ENCODE assay signal across 9 cellular contexts in genomic region chr10:72563327-72563932, GRCh38.
DNase-seq lines count a peak whose midpoint lies in the region; ATAC-seq and TF ChIP-seq lines count a peak whose summit lies in the region.
"Had no signal": no experiment of that assay in that cellular context is flagged by ENCODE, and none has a peak within 500 bp of the region (broad histone marks: within the 10 kb centered on the region; RNA-seq: fewer than 3 reads in every experiment).

No MANE protein-coding gene starts in this region.

- peaks cover 6% of the 10 kb centered on the region for H3K4me1 ChIP-seq in CD4-positive, alpha-beta memory T cell (ENCODE audit: insufficient read depth, low read length)

- peak overlapping the region in 4 of 8 donors; percentile 11 to 46 (median 24) for H3K4me3 Mint-ChIP-seq in CD4-positive, alpha-beta memory T cell
- no peak overlapping the region for H3K4me3 Mint-ChIP-seq in activated naive CD4-positive, alpha-beta T cell treated with anti-CD3 and anti-CD28 coated beads for 36 hours

- peaks cover 7 to 10% (median 9%) of the 10 kb centered on the region in 4 donors for H3K4me1 Mint-ChIP-seq in CD4-positive, alpha-beta memory T cell
- peaks cover 40% of the 10 kb centered on the region for H3K4me1 Mint-ChIP-seq in activated naive CD4-positive, alpha-beta T cell treated with anti-CD3 and anti-CD28 coated beads for 36 hours (ENCODE audit: low read depth)

- TF ChIP-seq CTCF in WERI-Rb-1 (IDR thresholded peaks at IDR 0.05; ENCODE audit: low read depth, low read length): no peak

- intact Hi-C loops in CD4-positive, alpha-beta memory T cell (cut with micrococcal nuclease): no loop called here
- intact Hi-C loops in activated naive CD4-positive, alpha-beta T cell treated with anti-CD3 and anti-CD28 coated beads for 36 hours (cut with micrococcal nuclease): loop anchor here (1.0 to 5.0 kb wide), 6 partner anchors 53 to 689 kb away; partner anchors contain the start of genes MCU, MICU1 and MRPS16

- H3K27ac Mint-ChIP-seq in CD4-positive, alpha-beta memory T cell: peak overlapping the region in 4 of 7 donors; percentile 32 to 80 (median 53)
- H3K27ac Mint-ChIP-seq in activated naive CD4-positive, alpha-beta T cell treated with anti-CD3 and anti-CD28 coated beads for 36 hours: peak overlapping the region; percentile 83

- ATAC-seq in GM19452 (IDR thresholded peaks at IDR 0.05; ENCODE audit: unreplicated experiment) (peak; percentile 50), HG03432 (IDR thresholded peaks at IDR 0.05; ENCODE audit: unreplicated experiment) (peak; percentile 77), HG02938 (IDR thresholded peaks at IDR 0.05; ENCODE audit: unreplicated experiment) (no peak), HG03139 (IDR thresholded peaks at IDR 0.05; ENCODE audit: unreplicated experiment) (no peak)

- H3K4me3 ChIP-seq in CD4-positive, alpha-beta memory T cell (ENCODE audit: low read length in 2 of 2): no peak overlapping the region
- no peak overlapping the region for H3K4me3 ChIP-seq in WERI-Rb-1 (ENCODE audit: low read depth, low read length)

- CTCF ChIA-PET in CD4-positive, alpha-beta memory T cell (lab: Charles Lee; ENCODE audit: partially characterized antibody): no interaction called here
- CTCF ChIA-PET in activated naive CD4-positive, alpha-beta T cell treated with anti-CD3 and anti-CD28 coated beads for 36 hours (lab: Charles Lee): interaction anchor here (0.6 kb wide), 1 partner anchor 234 kb away, joined by 3 read pairs; no protein-coding TSS in a partner anchor

- H3K9me3 ChIP-seq in CD4-positive, alpha-beta memory T cell (ENCODE audit: control insufficient read depth in 1 of 2, low read length in 2 of 2): no peaks in the 10 kb centered on the region
- H3K9me3 ChIP-seq in WERI-Rb-1 (ENCODE audit: severe bottlenecking): no peaks in the 10 kb centered on the region

- peaks cover 16% of the 10 kb centered on the region for H3K36me3 ChIP-seq in CD4-positive, alpha-beta memory T cell (ENCODE audit: insufficient read depth, low read length)
- peaks cover 21% of the 10 kb centered on the region for H3K36me3 ChIP-seq in WERI-Rb-1

- no peak for DNase-seq in CD4-positive, alpha-beta memory T cell
- peak; percentile 58 for DNase-seq in activated naive CD4-positive, alpha-beta T cell treated with anti-CD3 and anti-CD28 coated beads for 36 hours
- no peak for DNase-seq in WERI-Rb-1
- no peak for DNase-seq in dedifferentiated amniotic fluid mesenchymal stem cell (ENCODE audit: extremely low spot score)
- DNase-seq: NCI-H526 treated with DMSO at 0.1 percent for 48 hours had no signal

- peaks cover 54 to 59% of the 10 kb centered on the region in 2 donors for H3K36me3 Mint-ChIP-seq in CD4-positive, alpha-beta memory T cell
- peaks cover 42% of the 10 kb centered on the region for H3K36me3 Mint-ChIP-seq in activated naive CD4-positive, alpha-beta T cell treated with anti-CD3 and anti-CD28 coated beads for 36 hours (ENCODE audit: low read depth)

- POLR2A ChIA-PET in CD4-positive, alpha-beta memory T cell (lab: Charles Lee; ENCODE audit: partially characterized antibody): no interaction called here

- no peaks in the 10 kb centered on the region for H3K27me3 Mint-ChIP-seq in CD4-positive, alpha-beta memory T cell
- H3K27me3 Mint-ChIP-seq in activated naive CD4-positive, alpha-beta T cell treated with anti-CD3 and anti-CD28 coated beads for 36 hours (ENCODE audit: low read depth): no peaks in the 10 kb centered on the region

- no peaks in the 10 kb centered on the region for H3K9me3 Mint-ChIP-seq in CD4-positive, alpha-beta memory T cell
- peaks cover 3% of the 10 kb centered on the region for H3K9me3 Mint-ChIP-seq in activated naive CD4-positive, alpha-beta T cell treated with anti-CD3 and anti-CD28 coated beads for 36 hours

- H3K27me3 ChIP-seq in CD4-positive, alpha-beta memory T cell (ENCODE audit: insufficient read depth, low read length): no peaks in the 10 kb centered on the region
- H3K27me3 ChIP-seq in WERI-Rb-1 (ENCODE audit: insufficient read depth, low read depth, severe bottlenecking): no peaks in the 10 kb centered on the region

- no peak overlapping the region for H3K27ac ChIP-seq in CD4-positive, alpha-beta memory T cell (ENCODE audit: low read depth, low read length)
- no peak overlapping the region for H3K27ac ChIP-seq in WERI-Rb-1

Comparison
In these comparisons a context has a peak if more than half of its experiments do, and no peak if none do; other contexts are left out.
1. ATAC-seq: peak in GM19452 (single experiment) and HG03432 (single experiment); none in HG02938 (single experiment) and HG03139 (single experiment).